Comparison of ENCODE assay signal across 9 cellular contexts in the genomic region with DNA sequence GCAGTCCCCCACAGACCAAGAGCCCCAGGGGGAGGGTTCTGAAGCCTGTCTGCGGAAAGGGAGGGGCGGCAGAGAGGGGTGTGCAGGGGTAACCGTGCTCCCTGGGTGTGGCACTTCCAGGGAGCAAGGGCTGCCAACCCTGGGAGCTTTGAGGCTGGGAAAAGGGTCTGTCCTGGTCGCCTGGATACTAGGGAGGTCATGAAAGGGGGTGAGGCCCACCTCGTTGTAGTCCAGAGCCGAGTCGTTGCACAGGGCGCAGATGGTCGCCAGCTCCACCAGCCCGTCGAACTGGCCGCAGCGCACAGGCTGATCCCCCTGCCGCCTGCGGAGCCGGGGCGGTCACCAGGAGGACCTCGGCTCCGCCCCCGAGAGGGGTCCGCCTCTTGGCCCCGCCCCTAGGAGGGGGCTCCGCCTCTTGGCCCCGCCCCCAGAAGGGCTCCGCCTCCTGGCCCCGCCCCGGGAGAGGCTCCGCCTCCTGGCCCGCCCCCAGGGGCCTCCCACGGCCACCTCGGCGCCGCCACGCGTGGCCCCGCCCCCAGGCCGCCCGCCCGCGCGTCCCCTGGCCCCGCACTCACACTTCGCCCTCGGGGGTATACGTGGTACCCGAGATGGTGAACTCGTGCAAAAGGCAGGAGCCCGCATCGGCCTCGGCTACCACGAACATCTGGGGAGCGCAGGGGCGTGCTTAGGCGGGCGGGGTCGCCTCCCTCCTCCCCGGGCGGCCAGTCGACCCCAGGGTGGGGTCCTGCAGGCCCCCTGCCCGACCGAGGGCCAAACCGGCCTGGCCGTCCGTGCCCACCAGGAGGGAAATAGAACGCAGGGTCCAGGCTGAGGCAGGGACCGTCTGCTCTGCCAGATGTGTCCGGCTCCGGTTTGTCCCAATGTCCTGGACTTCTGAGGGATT. TPM values are rescaled to one million over a fixed set of nuclear protein-coding genes. Genes with fewer than 3 reads are reported as not detected.
A peak's percentile ranks its signal among the peaks of the same experiment; 100 is the strongest.
DNase-seq lines count a peak whose midpoint lies in the region; ATAC-seq, FAIRE-seq and TF ChIP-seq lines count a peak whose summit lies in the region.
"Had no signal": no experiment of that assay in that cellular context is flagged by ENCODE, and none has a peak within 500 bp of the region (broad histone marks: within the 10 kb centered on the region; RNA-seq: fewer than 3 reads in every experiment).

No MANE protein-coding gene starts in this region.

- H3K27ac Mint-ChIP-seq in naive thymus-derived CD8-positive, alpha-beta T cell: peak overlapping the region in 3 of 10 donors; percentile 41 to 95 (median 69)

- peaks cover 5 to 84% (median 14%) of the 10 kb centered on the region in 3 donors for H3K36me3 Mint-ChIP-seq in naive thymus-derived CD8-positive, alpha-beta T cell

- no peak for TF ChIP-seq POLR2A in esophagus muscularis mucosa (IDR thresholded peaks at IDR 0.05; ENCODE audit: low read depth)

- POLR2A ChIA-PET in naive thymus-derived CD8-positive, alpha-beta T cell (lab: Charles Lee): interaction anchor here (0.5 to 1.8 kb wide), 3 partner anchors 15 to 21 kb away, joined by 3 to 7 read pairs (median 3); no protein-coding TSS in a partner anchor

- H3K9me3 ChIP-seq in esophagus muscularis mucosa: no peaks in the 10 kb centered on the region

- H3K36me3 ChIP-seq in esophagus muscularis mucosa: peaks cover 0 to 38% (median 16%) of the 10 kb centered on the region in 4 donors

- peak overlapping the region; percentile 51 to 57 (median 53) for H3K4me3 ChIP-seq in esophagus muscularis mucosa

- DNase-seq in SHP77 (lab: John Stamatoyannopoulos, UW): peak; percentile 33 to 47
- no peak for DNase-seq in SHP77 treated with DMSO at 0.1 percent for 48 hours (lab: John Stamatoyannopoulos, UW)
- peak; percentile 29 to 32 for DNase-seq in activated CD4-positive, alpha-beta T cell treated with anti-CD3 and anti-CD28 coated beads, Interleukin-2, amount 50 U/mL, for 48 hours
- no peak for DNase-seq in esophagus muscularis mucosa (ENCODE audit: extremely low spot score)
- DNase-seq in naive thymus-derived CD8-positive, alpha-beta T cell: peak in 9 of 10 donors; percentile 16 to 57 (median 44)
- peak; percentile 46 for DNase-seq in urothelium cell line (ENCODE audit: low spot score)
- no peak for DNase-seq in SKM-1 treated with dmso at 0.1 percent for 144 hours (lab: John Stamatoyannopoulos, UW; ENCODE audit: unreplicated experiment)

- H3K27ac ChIP-seq in esophagus muscularis mucosa (replicated peaks in 1 of 4): peak overlapping the region; percentile 51 to 65 (median 62)

- no peaks in the 10 kb centered on the region for H3K27me3 ChIP-seq in esophagus muscularis mucosa

- H3K4me1 Mint-ChIP-seq in naive thymus-derived CD8-positive, alpha-beta T cell: peaks cover 0 to 14% (median 6%) of the 10 kb centered on the region in 4 donors

- intact Hi-C loops in esophagus muscularis mucosa (cut with DNase I): no loop called here

- no peak overlapping the region for H3K4me3 Mint-ChIP-seq in naive thymus-derived CD8-positive, alpha-beta T cell

- peak; percentile 75 to 90 for ATAC-seq in naive thymus-derived CD8-positive, alpha-beta T cell
- no peak for ATAC-seq in GM18519 (IDR thresholded peaks at IDR 0.05; ENCODE audit: low FRiP score, unreplicated experiment)

- no peak for FAIRE-seq in urothelium cell line (lab: Jason Lieb, UNC)
- FAIRE-seq: TTC549 had no signal

- no peaks in the 10 kb centered on the region for H3K27me3 Mint-ChIP-seq in naive thymus-derived CD8-positive, alpha-beta T cell

- peaks cover 13 to 28% (median 24%) of the 10 kb centered on the region in 4 donors for H3K4me1 ChIP-seq in esophagus muscularis mucosa

- TF ChIP-seq EP300 in esophagus muscularis mucosa (IDR thresholded peaks at IDR 0.05): no peak

- 45% methylated on average over 3 of the region's 68 CpGs for WGBS in esophagus muscularis mucosa

- H3K9me3 Mint-ChIP-seq in naive thymus-derived CD8-positive, alpha-beta T cell: no peaks in the 10 kb centered on the region

- no peak for TF ChIP-seq CTCF in esophagus muscularis mucosa (IDR thresholded peaks at IDR 0.05)

RNA-seq across cellular contexts. Expression of gene ATP2A3, which starts 19.5 kb away (rescaled TPM):
- total RNA-seq in esophagus muscularis mucosa: 10 to 100 TPM; 17.9 to 35.4 (median 24.8) TPM
- 100 to 1,000 TPM; 140 to 144 TPM for total RNA-seq in naive thymus-derived CD8-positive, alpha-beta T cell
- polyA plus RNA-seq in naive thymus-derived CD8-positive, alpha-beta T cell: 10 to 100 TPM; 37.4 to 71.3 (median 47.7) TPM

RNA-seq across cellular contexts. Expression of gene P2RX1, which starts 28.5 kb away (rescaled TPM):
- total RNA-seq in esophagus muscularis mucosa: 10 to 100 TPM in 2 of 4 donors, 1 to 10 TPM in 2; 3.7 to 26.0 (median 10.2) TPM
- total RNA-seq in naive thymus-derived CD8-positive, alpha-beta T cell: 1 to 10 TPM; 1.1 to 1.6 TPM
- not detected for polyA plus RNA-seq in naive thymus-derived CD8-positive, alpha-beta T cell

RNA-seq across cellular contexts. Expression of gene CAMKK1, which starts 51.9 kb away (rescaled TPM):
- total RNA-seq in esophagus muscularis mucosa: 1 to 10 TPM; 2.9 to 8.8 (median 4.4) TPM
- total RNA-seq in naive thymus-derived CD8-positive, alpha-beta T cell: 1 to 10 TPM; 5.0 to 5.3 TPM
- polyA plus RNA-seq in naive thymus-derived CD8-positive, alpha-beta T cell: 1 to 10 TPM in 1 of 3 donors, under 1 TPM in 2; 0.33 to 1.5 (median 0.77) TPM

Comparison
In these comparisons a context has a peak if more than half of its experiments do, and no peak if none do; other contexts are left out.
1. DNase-seq: peak in SHP77 (2 of 2), activated CD4-positive, alpha-beta T cell treated with anti-CD3 and anti-CD28 coated beads, Interleukin-2, amount 50 U/mL, for 48 hours (2 of 2), naive thymus-derived CD8-positive, alpha-beta T cell (9 of 10) and urothelium cell line (single experiment); none in SHP77 treated with DMSO at 0.1 percent for 48 hours (single experiment), esophagus muscularis mucosa (single experiment) and SKM-1 treated with dmso at 0.1 percent for 144 hours (single experiment).